21 cellular contexts compared by ENCODE assay signal in the genomic region with DNA sequence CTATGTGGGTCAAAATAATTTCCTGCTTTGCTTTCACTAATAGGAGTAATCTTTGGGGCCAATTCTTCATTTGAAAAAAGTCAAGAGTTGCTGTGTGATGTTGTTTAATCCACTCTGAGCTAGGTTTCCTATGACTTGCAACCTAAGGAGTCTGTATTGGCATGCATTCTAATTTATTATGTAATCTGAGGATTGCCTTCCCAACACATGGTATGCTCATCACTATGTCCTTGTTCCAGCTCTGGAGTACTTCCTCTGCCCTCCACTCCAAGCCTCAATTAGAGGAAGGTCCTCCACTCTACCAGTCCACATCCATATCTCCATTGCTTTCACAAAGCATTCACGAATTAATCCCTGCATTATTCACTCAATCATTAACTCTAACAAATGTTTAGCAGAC.
"Had no signal": no experiment of that assay in that cellular context is flagged by ENCODE, and none has a peak within 500 bp of the region (broad histone marks: within the 10 kb centered on the region; RNA-seq: fewer than 3 reads in every experiment).

No MANE protein-coding gene starts in this region.

- ATAC-seq: activated CD8-positive, alpha-beta T cell treated with anti-CD3 and anti-CD28 coated beads, Interleukin-2, amount 10 ng/mL, durations not matched to agents 7 days and 5 days; activated naive CD4-positive, alpha-beta T cell treated with anti-CD3 and anti-CD28 coated beads, Interleukin-2, amount 50 U/mL, for 72 hours; foreskin keratinocyte; mucosa of descending colon; naive thymus-derived CD4-positive, alpha-beta T cell had no signal

- H3K4me3 Mint-ChIP-seq: activated CD4-positive, alpha-beta T cell treated with anti-CD3 and anti-CD28 coated beads, Interleukin-2, amount 10 ng/mL, durations not matched to agents 24 days and 14 days; activated CD8-positive, alpha-beta T cell treated with anti-CD3 and anti-CD28 coated beads, Interleukin-2, amount 10 ng/mL, durations not matched to agents 7 days and 5 days; naive thymus-derived CD4-positive, alpha-beta T cell had no signal

- H3K27ac Mint-ChIP-seq: activated CD4-positive, alpha-beta T cell treated with anti-CD3 and anti-CD28 coated beads, Interleukin-2, amount 10 ng/mL, durations not matched to agents 24 days and 14 days; activated CD8-positive, alpha-beta T cell treated with anti-CD3 and anti-CD28 coated beads, Interleukin-2, amount 10 ng/mL, durations not matched to agents 7 days and 5 days; activated naive CD4-positive, alpha-beta T cell treated with anti-CD3 and anti-CD28 coated beads, Interleukin-2, amount 50 U/mL, for 72 hours; naive thymus-derived CD4-positive, alpha-beta T cell had no signal

- DNase-seq: activated CD4-positive, CD25-positive, alpha-beta regulatory T cell; activated CD8-positive, alpha-beta memory T cell treated with anti-CD3 and anti-CD28 coated beads, Interleukin-2, amount 50 U/mL, for 4 hours; activated CD8-positive, alpha-beta T cell treated with anti-CD3 and anti-CD28 coated beads, Interleukin-2, amount 10 ng/mL, durations not matched to agents 7 days and 5 days; activated effector memory CD4-positive, alpha-beta T cell treated with anti-CD3 and anti-CD28 coated beads, Interleukin-2, amount 50 U/mL, for 16 hours; activated T-cell treated with anti-CD3 and anti-CD28 coated beads, Interleukin-2, amount 50 U/mL, for 48 hours; cortex of kidney; effector CD4-positive, alpha-beta T cell; esophagus squamous epithelium; foreskin keratinocyte; head of caudate nucleus; mucosa of descending colon; naive thymus-derived CD4-positive, alpha-beta T cell; posterior cingulate gyrus; stimulated activated CD4-positive, alpha-beta T cell treated with anti-CD3 and anti-CD28 coated beads, Interleukin-15, amount 100 ng/mL, for 24 hours; stimulated activated CD4-positive, alpha-beta T cell treated with anti-CD3 and anti-CD28 coated beads, Interleukin-4, amount 100 ng/mL, for 24 hours; stimulated activated naive CD4-positive, alpha-beta T cell treated with Interleukin-2 at 50 U/mL for 16 hours had no signal

- H3K27me3 ChIP-seq: esophagus squamous epithelium, foreskin keratinocyte, tibial nerve, vagina had no signal

- H3K9me3 Mint-ChIP-seq: activated CD4-positive, alpha-beta T cell treated with anti-CD3 and anti-CD28 coated beads, Interleukin-2, amount 10 ng/mL, durations not matched to agents 24 days and 14 days; naive thymus-derived CD4-positive, alpha-beta T cell had no signal

- H3K4me3 ChIP-seq: esophagus squamous epithelium, mucosa of descending colon, skin epidermis, tibial nerve, vagina had no signal

- H3K9me3 ChIP-seq: esophagus squamous epithelium, mucosa of descending colon, tibial nerve, vagina had no signal

- H3K27ac ChIP-seq: esophagus squamous epithelium, foreskin keratinocyte, skin epidermis, tibial nerve, vagina had no signal

- H3K36me3 ChIP-seq: esophagus squamous epithelium, tibial nerve, vagina had no signal
